19 cellular contexts compared by ENCODE assay signal in genomic region chr1:219788091-219788490, GRCh38.
"Had no signal": no experiment of that assay in that cellular context is flagged by ENCODE, and none has a peak within 500 bp of the region (broad histone marks: within the 10 kb centered on the region; RNA-seq: fewer than 3 reads in every experiment).

No MANE protein-coding gene starts in this region.

- H3K9me3 ChIP-seq: ascending aorta, esophagus muscularis mucosa, tibial artery, uterus had no signal

- DNase-seq: activated CD4-positive, alpha-beta memory T cell treated with anti-CD3 and anti-CD28 coated beads for 36 hours; activated CD4-positive, alpha-beta T cell treated with anti-CD3 and anti-CD28 coated beads for 36 hours; activated CD8-positive, alpha-beta memory T cell treated with anti-CD3 and anti-CD28 coated beads, Interleukin-2, amount 10 ng/mL, durations not matched to agents 7 days and 5 days; activated naive CD4-positive, alpha-beta T cell treated with anti-CD3 and anti-CD28 coated beads for 36 hours; activated naive CD8-positive, alpha-beta T cell treated with anti-CD3 and anti-CD28 coated beads, Interleukin-2, amount 50 U/mL, for 24 hours; activated T-cell treated with anti-CD3 and anti-CD28 coated beads, Interleukin-2, amount 50 U/mL, for 1 hour; caudate nucleus; glutamatergic neuron; hypothalamus; left ventricle myocardium superior; occipital lobe; right cardiac atrium; small intestine; stimulated activated CD4-positive, alpha-beta T cell treated with anti-CD3 and anti-CD28 coated beads, Interleukin-4, amount 100 ng/mL, for 24 hours; stimulated activated naive CD4-positive, alpha-beta T cell; tibial artery; uterus had no signal

- H3K4me1 ChIP-seq: ascending aorta, tibial artery had no signal

- H3K36me3 ChIP-seq: ascending aorta, esophagus muscularis mucosa, tibial artery, uterus had no signal

- ATAC-seq: activated CD4-positive, alpha-beta T cell treated with anti-CD3 and anti-CD28 coated beads for 36 hours; activated CD8-positive, alpha-beta memory T cell treated with anti-CD3 and anti-CD28 coated beads, Interleukin-2, amount 10 ng/mL, durations not matched to agents 7 days and 5 days; activated naive CD8-positive, alpha-beta T cell treated with anti-CD3 and anti-CD28 coated beads, Interleukin-2, amount 50 U/mL, for 24 hours; left ventricle myocardium superior; right cardiac atrium had no signal

- H3K4me3 ChIP-seq: ascending aorta, esophagus muscularis mucosa, tibial artery, uterus had no signal

- H3K27ac ChIP-seq: ascending aorta, esophagus muscularis mucosa, tibial artery, uterus had no signal

- H3K27me3 ChIP-seq: ascending aorta, esophagus muscularis mucosa, tibial artery, uterus had no signal
